Comparison of ENCODE assay signal across 37 cellular contexts in the genomic region with DNA sequence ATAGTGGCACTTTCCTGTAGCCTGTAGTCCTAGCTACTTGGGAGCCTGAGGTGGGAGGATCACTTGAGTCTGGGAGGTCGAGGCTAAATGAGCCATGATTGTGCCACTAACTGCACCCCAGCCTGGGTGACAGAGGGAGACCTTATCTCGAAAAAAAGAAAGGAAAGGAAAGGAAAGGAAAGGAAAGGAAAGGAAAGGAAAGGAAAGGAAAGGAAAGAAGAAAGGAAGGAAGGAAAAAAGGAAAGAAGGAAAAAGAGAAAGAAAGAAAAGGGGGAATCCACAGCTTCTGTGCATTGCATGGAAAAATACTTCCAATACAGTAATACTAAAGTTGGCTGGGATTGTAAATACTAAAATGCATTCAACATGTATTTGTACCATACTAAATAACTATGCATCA.
"Had no signal": no experiment of that assay in that cellular context is flagged by ENCODE, and none has a peak within 500 bp of the region (broad histone marks: within the 10 kb centered on the region; RNA-seq: fewer than 3 reads in every experiment).

No MANE protein-coding gene starts in this region.

- H3K9me3 ChIP-seq: adrenal gland had no signal

- H3K4me1 ChIP-seq: adrenal gland had no signal

- H3K4me3 Mint-ChIP-seq: activated B cell treated with CpG ODN at 0.5 μM for 24 hours; activated CD4-positive, alpha-beta memory T cell treated with anti-CD3 and anti-CD28 coated beads for 36 hours; activated CD4-positive, alpha-beta T cell treated with anti-CD3 and anti-CD28 coated beads, Interleukin-2, amount 10 ng/mL, durations not matched to agents 24 days and 14 days; activated CD8-positive, alpha-beta T cell treated with anti-CD3 and anti-CD28 coated beads for 36 hours; activated naive CD4-positive, alpha-beta T cell treated with anti-CD3 and anti-CD28 coated beads for 36 hours; activated naive CD8-positive, alpha-beta T cell treated with anti-CD3 and anti-CD28 coated beads for 36 hours; activated T-cell treated with anti-CD3 and anti-CD28 coated beads, Interleukin-2, amount 50 U/mL, for 4 hours; activated T-cell treated with anti-CD3 and anti-CD28 coated beads, Interleukin-2, amount 50 U/mL, for 72 hours; activated T-helper 1 cell treated with anti-CD3 and anti-CD28 coated beads, Interleukin-12 subunit alpha, Interleukin-12 subunit beta, Interleukin-2, Interleukin-4 antibody, amounts not matched to agents 30 ng/mL and 10 ng/mL and 1 ng/mL, durations not matched to agents 14 hours and 24 hours and 36 hours; activated T-helper 17 cell treated with anti-CD3 and anti-CD28 coated beads, Interleukin-2, amount 50 U/mL, for 72 hours; brain; central memory CD8-positive, alpha-beta T cell; T-helper 1 cell treated with Interleukin-12 subunit alpha and Interleukin-12 subunit beta and Interleukin-4 antibody, amounts not matched to agents 30 μg/mL and 1 μg/mL, for 36 hours; T-helper 2 cell treated with Interferon-gamma antibody and Interleukin-4, amounts not matched to agents 5 μg/mL and 100 μg/mL, for 36 hours had no signal

- H3K36me3 Mint-ChIP-seq: activated CD4-positive, alpha-beta memory T cell treated with anti-CD3 and anti-CD28 coated beads for 36 hours; activated naive CD4-positive, alpha-beta T cell treated with anti-CD3 and anti-CD28 coated beads, Interleukin-2, amount 50 U/mL, for 72 hours; activated naive CD8-positive, alpha-beta T cell treated with anti-CD3 and anti-CD28 coated beads for 36 hours; brain had no signal

- ATAC-seq: activated CD8-positive, alpha-beta T cell treated with anti-CD3 and anti-CD28 coated beads for 36 hours; activated naive CD4-positive, alpha-beta T cell treated with anti-CD3 and anti-CD28 coated beads, Interleukin-2, amount 50 U/mL, for 72 hours; activated T-cell treated with anti-CD3 and anti-CD28 coated beads, Interleukin-2, amount 50 U/mL, for 4 hours; activated T-cell treated with anti-CD3 and anti-CD28 coated beads, Interleukin-2, amount 50 U/mL, for 72 hours; activated T-helper 17 cell treated with anti-CD3 and anti-CD28 coated beads, Interleukin-2, amount 50 U/mL, for 72 hours had no signal

- H3K4me1 Mint-ChIP-seq: central memory CD8-positive, alpha-beta T cell had no signal

- H3K4me3 ChIP-seq: adrenal gland, cardiac muscle cell had no signal

- H3K9me3 Mint-ChIP-seq: activated B cell treated with CpG ODN at 0.5 μM for 24 hours; activated CD4-positive, alpha-beta memory T cell treated with anti-CD3 and anti-CD28 coated beads for 36 hours; activated CD8-positive, alpha-beta T cell treated with anti-CD3 and anti-CD28 coated beads for 36 hours; activated naive CD4-positive, alpha-beta T cell treated with anti-CD3 and anti-CD28 coated beads for 36 hours; activated naive CD4-positive, alpha-beta T cell treated with anti-CD3 and anti-CD28 coated beads, Interleukin-2, amount 50 U/mL, for 72 hours; activated naive CD8-positive, alpha-beta T cell treated with anti-CD3 and anti-CD28 coated beads for 36 hours; activated T-cell treated with anti-CD3 and anti-CD28 coated beads, Interleukin-2, amount 50 U/mL, for 4 hours; activated T-cell treated with anti-CD3 and anti-CD28 coated beads, Interleukin-2, amount 50 U/mL, for 72 hours; activated T-helper 17 cell treated with anti-CD3 and anti-CD28 coated beads, Interleukin-2, amount 50 U/mL, for 72 hours; brain; central memory CD8-positive, alpha-beta T cell; T-helper 1 cell treated with Interleukin-12 subunit alpha and Interleukin-12 subunit beta and Interleukin-4 antibody, amounts not matched to agents 30 μg/mL and 1 μg/mL, for 36 hours; T-helper 2 cell treated with Interferon-gamma antibody and Interleukin-4, amounts not matched to agents 5 μg/mL and 100 μg/mL, for 36 hours had no signal

- DNase-seq: activated B cell treated with CpG ODN at 0.5 μM for 24 hours; activated CD4-positive, alpha-beta memory T cell treated with anti-CD3 and anti-CD28 coated beads for 36 hours; activated CD4-positive, alpha-beta T cell treated with anti-CD3 and anti-CD28 coated beads for 4 hours; activated CD4-positive, alpha-beta T cell treated with anti-CD3 and anti-CD28 coated beads, Interleukin-2, amount 10 ng/mL, durations not matched to agents 24 days and 14 days; activated CD4-positive, alpha-beta T cell treated with anti-CD3 and anti-CD28 coated beads, Interleukin-2, amount 50 U/mL, for 1 hour; activated CD4-positive, alpha-beta T cell treated with anti-CD3 and anti-CD28 coated beads, Interleukin-2, amount 50 U/mL, for 4 hours; activated CD4-positive, CD25-positive, alpha-beta regulatory T cell treated with anti-CD3 and anti-CD28 coated beads, Interleukin-2, amount 50 U/mL, for 72 hours; activated CD8-positive, alpha-beta memory T cell treated with anti-CD3 and anti-CD28 coated beads, Interleukin-2, amount 50 U/mL, for 4 hours; activated CD8-positive, alpha-beta T cell treated with anti-CD3 and anti-CD28 coated beads for 36 hours; activated effector memory CD4-positive, alpha-beta T cell treated with anti-CD3 and anti-CD28 coated beads, Interleukin-2, amount 50 U/mL, for 16 hours; activated gamma-delta T cell treated with Interleukin-2 at 50 U/mL for 16 hours; activated naive CD4-positive, alpha-beta T cell; activated naive CD4-positive, alpha-beta T cell treated with anti-CD3 and anti-CD28 coated beads for 36 hours; activated naive CD4-positive, alpha-beta T cell treated with anti-CD3 and anti-CD28 coated beads, Interleukin-2, amount 50 U/mL, for 16 hours; activated naive CD8-positive, alpha-beta T cell treated with anti-CD3 and anti-CD28 coated beads for 36 hours; activated T-cell treated with anti-CD3 and anti-CD28 coated beads for 4 hours; activated T-cell treated with anti-CD3 and anti-CD28 coated beads, Interleukin-2, amount 50 U/mL, for 1 hour; activated T-cell treated with anti-CD3 and anti-CD28 coated beads, Interleukin-2, amount 50 U/mL, for 4 hours; activated T-cell treated with anti-CD3 and anti-CD28 coated beads, Interleukin-2, amount 50 U/mL, for 72 hours; adrenal gland; amniotic stem cell; aorta; caudate nucleus; T-helper 1 cell; T-helper 2 cell; T-helper 9 cell had no signal

- H3K36me3 ChIP-seq: adrenal gland, cardiac muscle cell had no signal

- H3K27ac ChIP-seq: adrenal gland, cardiac muscle cell, VCaP had no signal

- H3K27ac Mint-ChIP-seq: activated B cell treated with CpG ODN at 0.5 μM for 24 hours; activated CD4-positive, alpha-beta memory T cell treated with anti-CD3 and anti-CD28 coated beads for 36 hours; activated CD4-positive, alpha-beta T cell treated with anti-CD3 and anti-CD28 coated beads, Interleukin-2, amount 10 ng/mL, durations not matched to agents 24 days and 14 days; activated CD8-positive, alpha-beta T cell treated with anti-CD3 and anti-CD28 coated beads for 36 hours; activated naive CD4-positive, alpha-beta T cell treated with anti-CD3 and anti-CD28 coated beads for 36 hours; activated naive CD4-positive, alpha-beta T cell treated with anti-CD3 and anti-CD28 coated beads, Interleukin-2, amount 50 U/mL, for 72 hours; activated naive CD8-positive, alpha-beta T cell treated with anti-CD3 and anti-CD28 coated beads for 36 hours; activated T-cell treated with anti-CD3 and anti-CD28 coated beads, Interleukin-2, amount 50 U/mL, for 72 hours; activated T-helper 1 cell treated with anti-CD3 and anti-CD28 coated beads, Interleukin-12 subunit alpha, Interleukin-12 subunit beta, Interleukin-2, Interleukin-4 antibody, amounts not matched to agents 30 ng/mL and 10 ng/mL and 1 ng/mL, durations not matched to agents 14 hours and 24 hours and 36 hours; activated T-helper 17 cell treated with anti-CD3 and anti-CD28 coated beads, Interleukin-2, amount 50 U/mL, for 72 hours; brain; T-helper 1 cell treated with Interleukin-12 subunit alpha and Interleukin-12 subunit beta and Interleukin-4 antibody, amounts not matched to agents 30 μg/mL and 1 μg/mL, for 36 hours; T-helper 2 cell treated with Interferon-gamma antibody and Interleukin-4, amounts not matched to agents 5 μg/mL and 100 μg/mL, for 36 hours had no signal

- H3K27me3 ChIP-seq: cardiac muscle cell had no signal

- FAIRE-seq: bronchial epithelial cell, TTC549 had no signal
